ENCODE assay signal across 12 cellular contexts in the genomic region with DNA sequence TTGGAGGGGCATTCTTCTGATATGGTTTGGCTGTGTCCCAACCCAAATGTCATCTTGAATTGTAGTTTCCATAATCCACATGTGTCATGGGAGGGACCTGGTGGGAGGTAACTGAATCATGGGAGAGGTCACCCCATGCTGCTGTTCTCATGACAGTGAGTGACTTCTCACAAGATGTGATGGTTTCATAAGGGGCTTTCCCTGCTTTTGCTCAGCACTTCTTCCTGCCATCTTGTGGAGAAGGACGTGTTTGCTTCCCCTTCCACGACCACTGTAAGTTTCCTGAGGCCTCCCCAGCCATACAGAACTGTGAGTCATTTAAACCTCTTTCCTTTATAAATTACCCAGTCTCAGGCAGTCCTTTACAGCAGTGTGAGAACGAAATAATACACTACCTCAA.
DNase-seq lines count a peak whose midpoint lies in the region; ATAC-seq and TF ChIP-seq lines count a peak whose summit lies in the region.
"Had no signal": no experiment of that assay in that cellular context is flagged by ENCODE, and none has a peak within 500 bp of the region (broad histone marks: within the 10 kb centered on the region; RNA-seq: fewer than 3 reads in every experiment).

No MANE protein-coding gene starts in this region.

- peaks cover 36% of the 10 kb centered on the region for H3K4me1 Mint-ChIP-seq in activated CD4-positive, alpha-beta memory T cell treated with anti-CD3 and anti-CD28 coated beads for 36 hours (ENCODE audit: low read depth)
- H3K4me1 Mint-ChIP-seq: GM23338 had no signal

- H3K18ac ChIP-seq in mesendoderm (ENCODE audit: low read length) = no peak overlapping the region

- peak overlapping the region; percentile 60 for H3K27ac Mint-ChIP-seq in activated CD4-positive, alpha-beta memory T cell treated with anti-CD3 and anti-CD28 coated beads for 36 hours
- H3K27ac Mint-ChIP-seq: GM23338 had no signal

- TF ChIP-seq CTCF in GM12865 (IDR thresholded peaks at IDR 0.05; ENCODE audit: insufficient read depth, low read depth, low read length, missing control alignments) = peak; percentile 7

- no peak overlapping the region for H2BK120ac ChIP-seq in mesendoderm (ENCODE audit: low read depth, low read length)

- CTCF ChIA-PET in activated CD4-positive, alpha-beta memory T cell treated with anti-CD3 and anti-CD28 coated beads for 36 hours (lab: Charles Lee) = no interaction called here

- no peaks in the 10 kb centered on the region for H3K36me3 ChIP-seq in BLaER1 treated with 17β-estradiol and CSF1 and Interleukin-3, amounts not matched to agents 10 nM and 100 nM
- H3K36me3 ChIP-seq in mesendoderm (ENCODE audit: control insufficient read depth, insufficient read depth, low read length) = no peaks in the 10 kb centered on the region
- H3K36me3 ChIP-seq: prostate gland had no signal

- no peak overlapping the region for H3K56ac ChIP-seq in mesendoderm (ENCODE audit: low read length)

- H3K9me3 Mint-ChIP-seq in activated CD4-positive, alpha-beta memory T cell treated with anti-CD3 and anti-CD28 coated beads for 36 hours = peaks cover 7% of the 10 kb centered on the region

- 0 out of 20 replicates have a peak overlapping the region, but pooled peaks of 1 of the 10 experiments have one; percentile 4 for H3K4me3 ChIP-seq in BLaER1 treated with 17β-estradiol and CSF1 and Interleukin-3, amounts not matched to agents 10 nM and 100 nM
- no peak overlapping the region for H3K4me3 ChIP-seq in GM12865 (ENCODE audit: low read depth, low read length)
- H3K4me3 ChIP-seq in mesendoderm (ENCODE audit: low read length) = no peak overlapping the region
- H3K4me3 ChIP-seq: GM23338, prostate gland had no signal

- H4K20me1 ChIP-seq in BLaER1 treated with 17β-estradiol and CSF1 and Interleukin-3, amounts not matched to agents 10 nM and 100 nM = no peaks in the 10 kb centered on the region

- no peak overlapping the region for H3K23ac ChIP-seq in mesendoderm (ENCODE audit: low read length)

- H3K36me3 Mint-ChIP-seq in activated CD4-positive, alpha-beta memory T cell treated with anti-CD3 and anti-CD28 coated beads for 36 hours = no peaks in the 10 kb centered on the region

- ATAC-seq in HG02759 (IDR thresholded peaks at IDR 0.05; ENCODE audit: unreplicated experiment) (no peak), GM18517 (IDR thresholded peaks at IDR 0.05; ENCODE audit: unreplicated experiment) (no peak)
- ATAC-seq: GM23338, left colon had no signal

- intact Hi-C loops in activated CD4-positive, alpha-beta memory T cell treated with anti-CD3 and anti-CD28 coated beads for 36 hours (cut with micrococcal nuclease) = loop anchor here (2.0 to 10.0 kb wide), 3 partner anchors 59 to 425 kb away; no protein-coding TSS in a partner anchor

- H3K4me3 Mint-ChIP-seq in activated CD4-positive, alpha-beta memory T cell treated with anti-CD3 and anti-CD28 coated beads for 36 hours = no peak overlapping the region
- H3K4me3 Mint-ChIP-seq: GM23338 had no signal

- peak overlapping the region in 2 of 11 experiments; percentile 10 to 46; a peak in 2 of 22 replicates for H3K9ac ChIP-seq in BLaER1 treated with 17β-estradiol and CSF1 and Interleukin-3, amounts not matched to agents 10 nM and 100 nM
- H3K9ac ChIP-seq in mesendoderm (ENCODE audit: low read length) = no peak overlapping the region

- H3K4ac ChIP-seq in mesendoderm (ENCODE audit: low read depth, low read length) = no peak overlapping the region

- POLR2A ChIA-PET in activated CD4-positive, alpha-beta memory T cell treated with anti-CD3 and anti-CD28 coated beads for 36 hours (lab: Charles Lee) = interaction anchor here (1.0 kb wide), 1 partner anchor 59 kb away, joined by 3 read pairs; no protein-coding TSS in a partner anchor

- H2AK5ac ChIP-seq in mesendoderm (ENCODE audit: low read length) = no peak overlapping the region

- H4K5ac ChIP-seq in mesendoderm (ENCODE audit: low read length) = no peak overlapping the region

- H3K27me3 Mint-ChIP-seq in activated CD4-positive, alpha-beta memory T cell treated with anti-CD3 and anti-CD28 coated beads for 36 hours = no peaks in the 10 kb centered on the region

- H2BK5ac ChIP-seq in mesendoderm (ENCODE audit: low read length) = no peak overlapping the region

- H4K8ac ChIP-seq in mesendoderm (ENCODE audit: low read depth, low read length) = no peak overlapping the region

- peak; percentile 81 for DNase-seq in GM12865 (ENCODE audit: low read depth)
- peak; percentile 47 for DNase-seq in activated CD4-positive, alpha-beta memory T cell treated with anti-CD3 and anti-CD28 coated beads for 36 hours
- DNase-seq in mesendoderm = peak; percentile 11
- no peak for DNase-seq in GM19238 (ENCODE audit: insufficient read length, low spot score)
- DNase-seq: activated gamma-delta T cell, left colon, NCI-H1105 treated with DMSO at 0.1 percent for 48 hours had no signal

- H3K27ac ChIP-seq in BLaER1 treated with 17β-estradiol and CSF1 and Interleukin-3, amounts not matched to agents 10 nM and 100 nM = peak overlapping the region in 4 of 11 experiments; percentile 15 to 73 (median 52); a peak in 5 of 22 replicates
- H3K27ac ChIP-seq in mesendoderm (ENCODE audit: low read depth, low read length) = no peak overlapping the region
- H3K27ac ChIP-seq: prostate gland had no signal

- H3K27me3 ChIP-seq in BLaER1 treated with 17β-estradiol and CSF1 and Interleukin-3, amounts not matched to agents 10 nM and 100 nM = no peaks in the 10 kb centered on the region
- no peaks in the 10 kb centered on the region for H3K27me3 ChIP-seq in mesendoderm (ENCODE audit: insufficient read depth, low read length, poor library complexity)

- H3K79me1 ChIP-seq in mesendoderm (ENCODE audit: low read length) = no peaks in the 10 kb centered on the region

- no peak overlapping the region for H2BK15ac ChIP-seq in mesendoderm (replicated peaks; ENCODE audit: low read depth)

- H3K79me2 ChIP-seq in mesendoderm (ENCODE audit: control insufficient read depth, insufficient read depth, low read length) = no peaks in the 10 kb centered on the region

- no CpG with 5 or more reads among the region's 3 CpGs for WGBS in mesendoderm (ENCODE audit: extremely low coverage, insufficient coverage, low lambda C conversion rate)

- H3K4me1 ChIP-seq in BLaER1 treated with 17β-estradiol and CSF1 and Interleukin-3, amounts not matched to agents 10 nM and 100 nM = peaks cover 22 to 46% (median 34%) of the 10 kb centered on the region in 10 experiments
- no peaks in the 10 kb centered on the region for H3K4me1 ChIP-seq in mesendoderm (ENCODE audit: control insufficient read depth, low read depth, low read length)
- H3K4me1 ChIP-seq: prostate gland had no signal

- H3K4me2 ChIP-seq in BLaER1 treated with 17β-estradiol and CSF1 and Interleukin-3, amounts not matched to agents 10 nM and 100 nM = peak overlapping the region in 8 of 11 experiments; percentile 15 to 73 (median 42); a peak in 12 of 22 replicates
- H3K4me2 ChIP-seq in mesendoderm (ENCODE audit: low read length) = no peak overlapping the region
- H3K4me2 ChIP-seq: GM23338 had no signal

- peaks cover 0 to 16% (median 0%) of the 10 kb centered on the region in 11 experiments; a peak in 9 of 22 replicates for H3K9me3 ChIP-seq in BLaER1 treated with 17β-estradiol and CSF1 and Interleukin-3, amounts not matched to agents 10 nM and 100 nM (replicated peaks in 1 of 11)
- H3K9me3 ChIP-seq: prostate gland had no signal
